ENCODE assay signal across 17 cellular contexts in the genomic region with DNA sequence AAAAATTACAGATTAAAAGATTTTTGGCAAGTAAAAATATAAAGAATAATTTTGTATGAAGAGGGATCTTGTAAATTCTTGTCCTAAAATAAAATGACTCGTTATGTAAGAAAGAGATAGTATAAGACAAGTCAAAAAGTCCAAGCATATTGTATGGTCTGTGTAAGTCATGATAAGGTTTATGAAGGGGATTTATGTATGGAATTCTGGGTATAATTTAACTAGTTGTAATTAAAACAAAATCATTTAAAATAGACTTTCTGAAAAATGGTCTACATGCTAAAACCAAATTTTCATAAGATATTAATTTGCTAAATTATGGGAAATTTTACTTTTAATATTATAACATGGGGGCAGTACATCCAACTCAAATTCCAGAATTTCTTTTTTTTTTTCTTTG. TPM values are rescaled to one million over a fixed set of nuclear protein-coding genes. Genes with fewer than 3 reads are reported as not detected.
DNase-seq lines count a peak whose midpoint lies in the region; ATAC-seq, FAIRE-seq and TF ChIP-seq lines count a peak whose summit lies in the region.
"Had no signal": no experiment of that assay in that cellular context is flagged by ENCODE, and none has a peak within 500 bp of the region (broad histone marks: within the 10 kb centered on the region; RNA-seq: fewer than 3 reads in every experiment).

No MANE protein-coding gene starts in this region.

- H3K36me3 Mint-ChIP-seq in Caco-2 (ENCODE audit: insufficient read depth, unreplicated experiment) = no peaks in the 10 kb centered on the region

- TF ChIP-seq EP300 in A549 (IDR thresholded peaks at IDR 0.05) = no peak

- no peak for FAIRE-seq in A549 (lab: Jason Lieb, UNC)
- peak; percentile 46 for FAIRE-seq in kidney (lab: Jason Lieb, UNC)
- FAIRE-seq: GM12878, GM18507 had no signal

- H3K9me3 ChIP-seq in A549 (peaks cover 78% of the 10 kb centered on the region), kidney (ENCODE audit: control insufficient read depth in 1 of 2, low read length in 2 of 2) (peaks cover 0 to 6% of the 10 kb centered on the region in 2 donors), Caco-2 (peaks cover 56% of the 10 kb centered on the region)

- CTCF ChIA-PET in A549 (lab: Yijun Ruan, JAX) (interaction anchor here (1.3 kb wide), 1 partner anchor 9 kb away, joined by 4 read pairs; no protein-coding TSS in a partner anchor), Caco-2 (lab: Charles Lee) (no interaction called here)

- no peak overlapping the region for H3K4me3 ChIP-seq in A549
- no peak overlapping the region for H3K4me3 ChIP-seq in kidney (ENCODE audit: low read length in 2 of 2)
- no peak overlapping the region for H3K4me3 ChIP-seq in Caco-2 (ENCODE audit: low read depth, low read length)
- H3K4me3 ChIP-seq: BLaER1 treated with 17β-estradiol and CSF1 and Interleukin-3, amounts not matched to agents 10 nM and 100 nM; GM12878; GM23248 had no signal

- H3K27me3 Mint-ChIP-seq in Caco-2 (ENCODE audit: insufficient read depth, unreplicated experiment) = peaks cover 2% of the 10 kb centered on the region

- H3K4me2 ChIP-seq in A549 = no peak overlapping the region
- H3K4me2 ChIP-seq: BLaER1 treated with 17β-estradiol and CSF1 and Interleukin-3, amounts not matched to agents 10 nM and 100 nM; KMS-11 had no signal

- no peak overlapping the region for H3K27ac ChIP-seq in A549
- no peak overlapping the region for H3K27ac ChIP-seq in kidney (ENCODE audit: low read depth in 2 of 2, low read length in 2 of 2)
- H3K27ac ChIP-seq: BLaER1 treated with 17β-estradiol and CSF1 and Interleukin-3, amounts not matched to agents 10 nM and 100 nM; GM23248; KMS-11 had no signal

- no peak for TF ChIP-seq POLR2A in A549 (IDR thresholded peaks at IDR 0.05; ENCODE audit: low read length)

- ATAC-seq in A549 = no peak
- ATAC-seq: GM12878 had no signal

- no peaks in the 10 kb centered on the region for H3K36me3 ChIP-seq in kidney (ENCODE audit: control insufficient read depth in 1 of 2, insufficient read depth in 2 of 2, low read length in 2 of 2)
- H3K36me3 ChIP-seq in Caco-2 (ENCODE audit: control insufficient read depth, insufficient read depth, low read length) = no peaks in the 10 kb centered on the region
- H3K36me3 ChIP-seq: BLaER1 treated with 17β-estradiol and CSF1 and Interleukin-3, amounts not matched to agents 10 nM and 100 nM had no signal

- no peaks in the 10 kb centered on the region for H3K4me1 ChIP-seq in A549
- no peaks in the 10 kb centered on the region for H3K4me1 ChIP-seq in kidney (ENCODE audit: control insufficient read depth in 1 of 2, insufficient read depth in 1 of 2, low read depth in 1 of 2, low read length in 2 of 2)
- no peaks in the 10 kb centered on the region for H3K4me1 ChIP-seq in Caco-2
- H3K4me1 ChIP-seq: BLaER1 treated with 17β-estradiol and CSF1 and Interleukin-3, amounts not matched to agents 10 nM and 100 nM had no signal

- 0% methylated on average over 1 of the region's 1 CpG for WGBS in A549 (ENCODE audit: missing lambda C conversion rate)

- TF ChIP-seq CTCF in A549 (IDR thresholded peaks at IDR 0.05) (no peak), kidney (IDR thresholded peaks at IDR 0.05; ENCODE audit: borderline replicate concordance, extremely low read depth, insufficient read depth) (no peak), Caco-2 (IDR thresholded peaks at IDR 0.05; ENCODE audit: insufficient read depth in 1 of 2, low read depth in 1 of 2, low read length in 1 of 2, severe bottlenecking in 1 of 2, unreplicated experiment in 1 of 2) (no peak)

- H3K4me3 Mint-ChIP-seq in Caco-2 (ENCODE audit: unreplicated experiment) = no peak overlapping the region
- H3K4me3 Mint-ChIP-seq: CD4-positive, CD25-positive, alpha-beta regulatory T cell had no signal

- intact Hi-C loops in kidney (cut with DNase I) = no loop called here
- intact Hi-C loops in Caco-2 (cut with micrococcal nuclease; ENCODE audit: unreplicated experiment) = no loop called here

- no TSS peak for BruUV-seq in Caco-2 (replicated peaks; lab: Mats Ljungman, UMichigan)

- POLR2A ChIA-PET in A549 (lab: Yijun Ruan, JAX) = no interaction called here
- POLR2A ChIA-PET in Caco-2 (lab: Charles Lee) = no interaction called here

- H3K27me3 ChIP-seq in Caco-2 (replicated peaks; ENCODE audit: control insufficient read depth, insufficient read depth, low read length) = no peaks in the 10 kb centered on the region
- H3K27me3 ChIP-seq: BLaER1 treated with 17β-estradiol and CSF1 and Interleukin-3, amounts not matched to agents 10 nM and 100 nM had no signal

- DNase-seq in A549 (ENCODE audit: low read depth in 1 of 2, low spot score in 1 of 2) = no peak
- peak; percentile 13 for DNase-seq in ELR (ENCODE audit: low read depth)
- DNase-seq in LHCN-M2 (ENCODE audit: low read depth) = peak; percentile 9
- DNase-seq in kidney = no peak
- no peak for DNase-seq in Caco-2
- DNase-seq in T-helper 1 cell = no peak
- DNase-seq in activated CD4-positive, alpha-beta T cell treated with anti-CD3 and anti-CD28 coated beads for 1 hour = no peak
- DNase-seq: Calu3; CD4-positive, CD25-positive, alpha-beta regulatory T cell; DMS153; GM23248; H7 had no signal

- H3K9ac ChIP-seq in kidney (ENCODE audit: low read length in 2 of 2) = no peak overlapping the region
- H3K9ac ChIP-seq: BLaER1 treated with 17β-estradiol and CSF1 and Interleukin-3, amounts not matched to agents 10 nM and 100 nM; GM23248; KMS-11 had no signal

- H3K27ac Mint-ChIP-seq in Caco-2 (ENCODE audit: unreplicated experiment) = no peak overlapping the region
- H3K27ac Mint-ChIP-seq: CD4-positive, CD25-positive, alpha-beta regulatory T cell had no signal

- no peaks in the 10 kb centered on the region for H3K4me1 Mint-ChIP-seq in Caco-2 (ENCODE audit: low read depth, unreplicated experiment)
- H3K4me1 Mint-ChIP-seq: CD4-positive, CD25-positive, alpha-beta regulatory T cell had no signal

- peaks cover 76% of the 10 kb centered on the region for H3K9me3 Mint-ChIP-seq in Caco-2 (ENCODE audit: unreplicated experiment)

- TF ChIP-seq RAD21 in A549 (conservative IDR thresholded peaks at IDR 0.05 in 1 of 2, IDR thresholded peaks at IDR 0.05 in 1 of 2) = no peak

TF ChIP-seq in A549, 52 proteins besides CTCF, POLR2A, EP300 and RAD21:
- no peak for TF ChIP-seq NFE2L2 (conservative IDR thresholded peaks at IDR 0.05; ENCODE audit: low read length)
- peak; percentile 84 for TF ChIP-seq ZFP36 (IDR thresholded peaks at IDR 0.05; ENCODE audit: borderline replicate concordance, partially characterized antibody)

RNA-seq across cellular contexts. Expression of a gene that starts 17.6 kb away (rescaled TPM):
- polyA plus RNA-seq in A549 (2011; rRNA removed) (21.5 and 27.3 TPM in 2 replicates), A549 (2017; fragmentation: RNase III; extraction: RNeasy Plus Mini Kit Qiagen cat#74134 plus additional on column Dnase treatment) (27.1 to 33.1 TPM (median 31.5 TPM) in 3 replicates), kidney (ENCODE audit: insufficient read depth, low read depth, low replicate concordance) (30.8 TPM)
- polyA plus RNA-seq in A549 (2012; cell fraction: cytosol; rRNA removed) = 25.0 and 27.9 TPM in 2 replicates
- 30.6 and 40.0 TPM in 2 replicates for polyA plus RNA-seq in A549 (2012; cell fraction: nucleus; rRNA removed)
- 25.6 and 27.6 TPM in 2 replicates for polyA minus RNA-seq in A549 (2011; rRNA and poly(A)+ RNA removed)
- total RNA-seq in LHCN-M2 (2014; rRNA removed) (21.2 TPM in 2 replicates), kidney (42.3 TPM), Caco-2 (2022) (74.5 and 82.7 TPM in 2 replicates)
- 19.1 TPM for polyA plus RNA-seq in LHCN-M2 (2012)

RNA-seq across cellular contexts. Expression of a gene that starts 41.7 kb away (rescaled TPM):
- 24.9 and 32.7 TPM in 2 replicates for polyA plus RNA-seq in A549 (2011; rRNA removed)
- 16.3 and 19.7 TPM in 2 replicates for polyA plus RNA-seq in A549 (2012; cell fraction: cytosol; rRNA removed)
- 222 and 235 TPM in 2 replicates for polyA plus RNA-seq in A549 (2012; cell fraction: nucleus; rRNA removed)
- polyA plus RNA-seq in A549 (2017; fragmentation: RNase III; extraction: RNeasy Plus Mini Kit Qiagen cat#74134 plus additional on column Dnase treatment) = 17.4 to 22.5 TPM (median 19.3 TPM) in 3 replicates
- polyA minus RNA-seq in A549 (2011; rRNA and poly(A)+ RNA removed) = 18.9 and 26.1 TPM in 2 replicates
- total RNA-seq in LHCN-M2 (2014; rRNA removed) = 4.0 and 4.6 TPM in 2 replicates
- 4.0 TPM for polyA plus RNA-seq in LHCN-M2 (2012)
- 64.2 TPM for total RNA-seq in kidney
- 33.0 TPM for polyA plus RNA-seq in kidney (ENCODE audit: insufficient read depth, low read depth, low replicate concordance)
- total RNA-seq in Caco-2 (2022) = 40.2 and 44.3 TPM in 2 replicates

RNA-seq across cellular contexts. Expression of a gene that starts 43.2 kb away (rescaled TPM):
- polyA plus RNA-seq in A549 (2011; rRNA removed) = not detected in 2 replicates
- 0.04 TPM in 1 of 2 replicates, not detected in the other for polyA plus RNA-seq in A549 (2012; cell fraction: cytosol; rRNA removed)
- polyA plus RNA-seq in A549 (2012; cell fraction: nucleus; rRNA removed) = not detected in 2 replicates
- polyA plus RNA-seq in A549 (2017; fragmentation: RNase III; extraction: RNeasy Plus Mini Kit Qiagen cat#74134 plus additional on column Dnase treatment) = 0.09 to 0.44 TPM (median 0.25 TPM) in 3 replicates
- not detected in 2 replicates for polyA minus RNA-seq in A549 (2011; rRNA and poly(A)+ RNA removed)
- total RNA-seq in LHCN-M2 (2014; rRNA removed) = not detected in 2 replicates
- 0.87 TPM for polyA plus RNA-seq in LHCN-M2 (2012)
- total RNA-seq in kidney = 74.6 TPM
- 609 TPM for polyA plus RNA-seq in kidney (ENCODE audit: insufficient read depth, low read depth, low replicate concordance)
- total RNA-seq in Caco-2 (2022) = 0.86 and 1.8 TPM in 2 replicates
- total RNA-seq: CD4-positive, CD25-positive, alpha-beta regulatory T cell; GM23248; HT1080 had no signal
- polyA plus RNA-seq: CD4-positive, CD25-positive, alpha-beta regulatory T cell had no signal

Comparison
In these comparisons a context has a peak if more than half of its experiments do, and no peak if none do; other contexts are left out.
1. DNase-seq: peak in ELR (single experiment) and LHCN-M2 (single experiment); none in A549 (0 of 2), kidney (single experiment), Caco-2 (0 of 2), T-helper 1 cell (0 of 5) and activated CD4-positive, alpha-beta T cell treated with anti-CD3 and anti-CD28 coated beads for 1 hour (single experiment).
2. RNA of a gene that starts 43.2 kb away (total RNA-seq): 74.6 TPM in kidney (single experiment); 0.86 to 1.8 TPM in Caco-2 and not detected in LHCN-M2; every median in the first group is over 10 times any median in the second.